ENCODE assay signal across 8 cellular contexts in the genomic region with DNA sequence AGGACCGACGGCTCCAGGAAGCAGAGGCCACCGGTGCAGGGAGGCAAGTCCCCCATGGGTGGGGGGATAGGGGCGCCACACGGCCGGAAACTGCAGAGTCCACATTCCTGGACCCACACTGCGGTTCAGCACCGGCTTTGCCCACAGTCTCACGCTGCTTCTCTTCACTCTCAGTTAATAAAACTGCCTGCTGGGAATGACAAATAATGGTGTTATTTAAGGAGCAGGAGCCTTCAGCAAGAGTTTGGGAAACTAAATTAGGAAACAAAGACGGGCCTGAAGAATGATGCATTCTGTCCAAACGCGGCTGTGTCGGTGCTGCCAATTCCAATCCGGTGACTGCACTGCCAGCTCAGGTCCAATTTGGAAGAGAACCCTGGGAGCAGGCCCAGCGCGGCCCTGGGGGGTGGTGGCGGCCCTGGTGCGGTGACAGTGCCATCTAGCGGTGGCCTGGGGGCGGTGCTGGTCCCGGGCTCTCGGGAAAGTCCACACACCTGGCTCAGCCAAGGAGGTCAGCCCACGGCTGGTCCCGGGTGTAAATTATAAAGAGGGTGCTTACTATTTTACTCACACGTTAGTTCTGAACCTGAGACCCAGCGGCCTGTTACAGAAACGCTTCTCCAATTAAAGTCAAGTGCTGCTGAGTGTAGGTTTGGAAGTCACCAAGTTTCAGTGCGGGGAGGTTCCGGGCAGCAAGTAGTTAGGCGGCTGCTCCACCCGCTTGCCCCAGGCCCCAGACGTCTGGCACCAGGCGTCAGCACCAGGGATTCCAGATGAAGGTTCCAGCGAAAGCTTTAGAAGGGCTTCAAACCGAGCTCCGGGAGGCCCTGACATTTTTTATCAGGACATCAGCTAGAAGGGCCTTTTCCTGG.
DNase-seq lines count a peak whose midpoint lies in the region; ATAC-seq and TF ChIP-seq lines count a peak whose summit lies in the region.

No MANE protein-coding gene starts in this region.

- H3K9me3 ChIP-seq in parathyroid adenoma (ENCODE audit: control insufficient read depth, low read length) (no peaks in the 10 kb centered on the region), thyroid gland (no peaks in the 10 kb centered on the region)

- WGBS in thyroid gland, 2 donors = 29 to 31% methylated on average over 34 to 36 of the region's 36 CpGs

- no peaks in the 10 kb centered on the region for H3K9me3 Mint-ChIP-seq in activated naive CD4-positive, alpha-beta T cell treated with anti-CD3 and anti-CD28 coated beads, Interleukin-2, amount 50 U/mL, for 72 hours

- H3K36me3 ChIP-seq in parathyroid adenoma (ENCODE audit: control insufficient read depth, insufficient read depth, low read length) (no peaks in the 10 kb centered on the region), thyroid gland (no peaks in the 10 kb centered on the region)

- H3K9ac ChIP-seq in parathyroid adenoma = no peak overlapping the region

- H3K79me2 ChIP-seq in parathyroid adenoma = no peaks in the 10 kb centered on the region

- H3K4me3 ChIP-seq in AG10803 (ENCODE audit: low read length) = no peak overlapping the region
- no peak overlapping the region for H3K4me3 ChIP-seq in parathyroid adenoma (ENCODE audit: low read depth, low read length)
- no peak overlapping the region for H3K4me3 ChIP-seq in thyroid gland (replicated peaks in 1 of 3)

- DNase-seq in AG10803 (ENCODE audit: low read depth) (peak; percentile 99), RWPE1 (ENCODE audit: low spot score) (peak; percentile 94), head of caudate nucleus (peak; percentile 69 to 95 (median 84)), thyroid gland (peak; percentile 84 to 87)
- peak in 1 of 2 donors; percentile 68 for DNase-seq in activated naive CD4-positive, alpha-beta T cell treated with anti-CD3 and anti-CD28 coated beads, Interleukin-2, amount 50 U/mL, for 72 hours (ENCODE audit: low spot score in 2 of 2)

- peak overlapping the region; percentile 54 for H2AFZ ChIP-seq in parathyroid adenoma

- H3K27me3 ChIP-seq in parathyroid adenoma (ENCODE audit: control insufficient read depth, insufficient read depth, low read length) (no peaks in the 10 kb centered on the region), thyroid gland (no peaks in the 10 kb centered on the region)

- POLR2A ChIA-PET in RWPE1 (lab: Yijun Ruan, JAX; ENCODE audit: low non-redundant PET) = no interaction called here

- H3K27ac ChIP-seq in RWPE1 (peak overlapping the region; percentile 63), parathyroid adenoma (no peak overlapping the region), thyroid gland (peak overlapping the region in 1 of 3 donors; percentile 4)

- H3K4me1 ChIP-seq in parathyroid adenoma (peaks cover 2% of the 10 kb centered on the region), thyroid gland (peaks cover 8 to 24% of the 10 kb centered on the region in 2 donors)

- ATAC-seq in GM19025 (IDR thresholded peaks at IDR 0.05; ENCODE audit: low read depth, unreplicated experiment) = peak; percentile 70
- ATAC-seq in HG03280 (IDR thresholded peaks at IDR 0.05; ENCODE audit: unreplicated experiment) = peak; percentile 67
- ATAC-seq in activated naive CD4-positive, alpha-beta T cell treated with anti-CD3 and anti-CD28 coated beads, Interleukin-2, amount 50 U/mL, for 72 hours = peak; percentile 80 to 88

- H3K36me3 Mint-ChIP-seq in activated naive CD4-positive, alpha-beta T cell treated with anti-CD3 and anti-CD28 coated beads, Interleukin-2, amount 50 U/mL, for 72 hours = no peaks in the 10 kb centered on the region

- intact Hi-C loops in head of caudate nucleus (cut with DNase I) = no loop called here
- intact Hi-C loops in thyroid gland (cut with DNase I) = no loop called here

- no peak for TF ChIP-seq POLR2A in thyroid gland (IDR thresholded peaks at IDR 0.05)

- H3K27ac Mint-ChIP-seq in activated naive CD4-positive, alpha-beta T cell treated with anti-CD3 and anti-CD28 coated beads, Interleukin-2, amount 50 U/mL, for 72 hours = no peak overlapping the region

- no peak overlapping the region for H3K4me2 ChIP-seq in parathyroid adenoma (ENCODE audit: low read length)

- CTCF ChIA-PET in RWPE1 (lab: Yijun Ruan, JAX) = interaction anchor here (0.5 to 1.4 kb wide), 13 partner anchors 8 to 1077 kb away, joined by 3 to 6 read pairs (median 4); no protein-coding TSS in a partner anchor

- TF ChIP-seq CTCF in AG10803 (conservative IDR thresholded peaks at IDR 0.05; ENCODE audit: low read length) (peak; percentile 93), RWPE1 (conservative IDR thresholded peaks at IDR 0.05; ENCODE audit: low read depth) (peak; percentile 98), parathyroid adenoma (IDR thresholded peaks at IDR 0.05) (peak; percentile 99), thyroid gland (IDR thresholded peaks at IDR 0.05) (peak; percentile 73 to 99 (median 94))
